ENCODE assay signal across 8 cellular contexts in genomic region chr5:10760033-10760975, GRCh38. TPM values are rescaled to one million over a fixed set of nuclear protein-coding genes. Genes with fewer than 3 reads are reported as not detected.
DNase-seq lines count a peak whose midpoint lies in the region; ATAC-seq and TF ChIP-seq lines count a peak whose summit lies in the region.

No MANE protein-coding gene starts in this region.

- peak overlapping the region; percentile 46 to 79 (median 63) for H3K9ac ChIP-seq in subcutaneous abdominal adipose tissue (ENCODE audit: low read length in 5 of 5)

- no peak for DNase-seq in AG04449 (ENCODE audit: low read depth, low spot score)
- peak; percentile 34 for DNase-seq in GM13977 (ENCODE audit: low spot score)
- DNase-seq in NCI-H2029 (lab: John Stamatoyannopoulos, UW), result peak; percentile 65
- DNase-seq in WERI-Rb-1, result no peak
- no peak for DNase-seq in epithelial cell of proximal tubule (ENCODE audit: low read depth)

- in situ Hi-C loops in GM13977 (cut with MboI; ENCODE audit: low pct_unique_long_range_greater_than_20kb, low sequenced_read_pairs, unreplicated experiment), result no loop called here

- peak; percentile 26 for ATAC-seq in HG02938 (IDR thresholded peaks at IDR 0.05; ENCODE audit: unreplicated experiment)

- H3K4me1 ChIP-seq in mononuclear cell (ENCODE audit: insufficient read depth, low read length) (peaks cover 51% of the 10 kb centered on the region), subcutaneous abdominal adipose tissue (ENCODE audit: control insufficient read depth in 5 of 5, insufficient read depth in 5 of 5, low read length in 5 of 5) (peaks cover 3 to 24% (median 15%) of the 10 kb centered on the region in 5 donors)

- H3K4me3 ChIP-seq in AG04449 (ENCODE audit: low read depth, low read length) (peak overlapping the region; percentile 67), WERI-Rb-1 (ENCODE audit: low read depth, low read length) (peak overlapping the region; percentile 83), epithelial cell of proximal tubule (ENCODE audit: low read depth, low read length) (peak overlapping the region; percentile 72), mononuclear cell (ENCODE audit: low read length) (peak overlapping the region; percentile 75), subcutaneous abdominal adipose tissue (ENCODE audit: low read depth in 1 of 5, low read length in 5 of 5) (peak overlapping the region; percentile 70 to 75 (median 72))

- H3K27ac ChIP-seq in WERI-Rb-1, result peak overlapping the region; percentile 94
- peak overlapping the region; percentile 65 for H3K27ac ChIP-seq in subcutaneous abdominal adipose tissue (ENCODE audit: low read depth, low read length)

- POLR2A ChIA-PET in AG04449 (lab: Yijun Ruan, JAX), result interaction anchor here (0.8 to 1.3 kb wide), 3 partner anchors 36 to 154 kb away, joined by 3 to 5 read pairs (median 3); no protein-coding TSS in a partner anchor

- CTCF ChIA-PET in AG04449 (lab: Yijun Ruan, JAX), result no interaction called here

- TF ChIP-seq CTCF in AG04449 (IDR thresholded peaks at IDR 0.05; ENCODE audit: insufficient read depth, low read length, missing control alignments), result no peak
- no peak for TF ChIP-seq CTCF in GM13977 (IDR thresholded peaks at IDR 0.05; ENCODE audit: extremely low read depth, insufficient read depth, missing control alignments)
- TF ChIP-seq CTCF in WERI-Rb-1 (IDR thresholded peaks at IDR 0.05; ENCODE audit: low read depth, low read length), result no peak
- TF ChIP-seq CTCF in epithelial cell of proximal tubule (conservative IDR thresholded peaks at IDR 0.05; ENCODE audit: low read depth, low read length), result no peak

- H3K9me3 ChIP-seq in WERI-Rb-1 (ENCODE audit: severe bottlenecking) (no peaks in the 10 kb centered on the region), mononuclear cell (ENCODE audit: low read depth, low read length) (no peaks in the 10 kb centered on the region), subcutaneous abdominal adipose tissue (ENCODE audit: control insufficient read depth in 5 of 5, low read length in 5 of 5) (peaks cover 0 to under 1% (median 0%) of the 10 kb centered on the region in 5 donors)

- no peaks in the 10 kb centered on the region for H3K27me3 ChIP-seq in WERI-Rb-1 (ENCODE audit: insufficient read depth, low read depth, severe bottlenecking)
- H3K27me3 ChIP-seq in mononuclear cell (ENCODE audit: insufficient read depth, low read length), result no peaks in the 10 kb centered on the region
- H3K27me3 ChIP-seq in subcutaneous abdominal adipose tissue (ENCODE audit: control insufficient read depth in 5 of 5, insufficient read depth in 4 of 5, low read length in 5 of 5), result no peaks in the 10 kb centered on the region

- H3K36me3 ChIP-seq in WERI-Rb-1 (peaks cover 36% of the 10 kb centered on the region), subcutaneous abdominal adipose tissue (ENCODE audit: control insufficient read depth in 5 of 5, insufficient read depth in 5 of 5, low read length in 5 of 5) (peaks cover 0 to 1% (median 0%) of the 10 kb centered on the region in 5 donors)

RNA-seq across cellular contexts. Expression of gene DAP, which starts 0.7 kb away (rescaled TPM):
- total RNA-seq in epithelial cell of proximal tubule, result 25.8 and 45.9 TPM in 2 replicates
- 20.1 TPM for total RNA-seq in mononuclear cell

Comparison
In these comparisons a context has a peak if more than half of its experiments do, and no peak if none do; other contexts are left out.
1. DNase-seq: peak in GM13977 (single experiment) and NCI-H2029 (single experiment); none in AG04449 (single experiment), WERI-Rb-1 (single experiment) and epithelial cell of proximal tubule (single experiment).
2. Peak in every context shown above with its lines, with median percentiles within 50 percentile points of each other: H3K4me3 ChIP-seq.